Comparison of ENCODE assay signal across 19 cellular contexts in the genomic region with DNA sequence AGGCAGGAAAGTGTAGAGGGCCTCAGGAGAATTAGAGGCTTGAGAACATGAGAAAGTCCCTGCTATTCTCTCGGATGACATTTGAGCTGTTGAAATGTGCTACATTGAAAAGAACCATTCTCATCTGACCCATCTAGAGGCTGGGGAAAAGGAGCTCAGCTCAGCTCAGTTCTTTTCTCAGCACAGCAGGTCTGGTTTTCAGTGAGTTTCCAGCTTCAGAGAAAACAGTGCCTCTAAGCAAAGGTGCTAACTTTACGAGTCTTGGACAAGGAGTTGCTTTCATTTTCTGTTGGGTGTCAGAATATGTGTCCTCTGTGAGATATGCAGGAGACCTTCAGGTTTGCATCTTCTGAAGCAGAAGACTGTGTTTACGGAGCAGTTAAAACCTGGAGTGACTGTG.
DNase-seq lines count a peak whose midpoint lies in the region; ATAC-seq and TF ChIP-seq lines count a peak whose summit lies in the region.
"Had no signal": no experiment of that assay in that cellular context is flagged by ENCODE, and none has a peak within 500 bp of the region (broad histone marks: within the 10 kb centered on the region; RNA-seq: fewer than 3 reads in every experiment).

No MANE protein-coding gene starts in this region.

- no peaks in the 10 kb centered on the region for H3K36me3 ChIP-seq in mammary epithelial cell (ENCODE audit: insufficient read depth, low read length)
- no peaks in the 10 kb centered on the region for H3K36me3 ChIP-seq in breast epithelium
- H3K36me3 ChIP-seq in OCI-LY3 (replicated peaks; ENCODE audit: low read depth, low read length): no peaks in the 10 kb centered on the region
- no peaks in the 10 kb centered on the region for H3K36me3 ChIP-seq in mesenchymal stem cell (ENCODE audit: control insufficient read depth in 1 of 2, insufficient read depth in 2 of 2, low read depth in 1 of 2, low read length in 2 of 2)
- H3K36me3 ChIP-seq in transverse colon: no peaks in the 10 kb centered on the region
- H3K36me3 ChIP-seq: pancreas, upper lobe of left lung had no signal

- TF ChIP-seq POLR2A in breast epithelium (IDR thresholded peaks at IDR 0.05): no peak
- TF ChIP-seq POLR2A in transverse colon (IDR thresholded peaks at IDR 0.05): no peak

- no peak overlapping the region for H3K4me3 ChIP-seq in mammary epithelial cell (replicated peaks in 1 of 3; ENCODE audit: insufficient read depth in 1 of 3, low read depth in 2 of 3, low read length in 3 of 3)
- H3K4me3 ChIP-seq in breast epithelium: no peak overlapping the region
- peak overlapping the region; percentile 20; the same call in 1 of the 2 replicates for H3K4me3 ChIP-seq in OCI-LY3 (ENCODE audit: low read length)
- H3K4me3 ChIP-seq in mesenchymal stem cell (ENCODE audit: insufficient read depth in 1 of 2, low read depth in 1 of 2, low read length in 2 of 2): no peak overlapping the region
- H3K4me3 ChIP-seq in transverse colon: no peak overlapping the region
- H3K4me3 ChIP-seq: dorsolateral prefrontal cortex, pancreas, upper lobe of left lung had no signal

- H3K9ac ChIP-seq in mammary epithelial cell (ENCODE audit: insufficient read depth, low read length) (no peak overlapping the region), OCI-LY3 (ENCODE audit: low read length) (no peak overlapping the region), mesenchymal stem cell (ENCODE audit: low read length) (peak overlapping the region; percentile 33)

- dilution Hi-C loops in mammary epithelial cell (cut with HindIII; ENCODE audit: low sequenced_read_pairs): no loop called here

- no peaks in the 10 kb centered on the region for H3K79me1 ChIP-seq in mesenchymal stem cell (replicated peaks; ENCODE audit: low read length, poor library complexity, severe bottlenecking)

- H4K91ac ChIP-seq in mesenchymal stem cell (ENCODE audit: low read length): no peak overlapping the region

- H3K18ac ChIP-seq in mesenchymal stem cell (ENCODE audit: low read depth in 1 of 2, low read length in 2 of 2): no peak overlapping the region

- TF ChIP-seq EP300 in transverse colon (IDR thresholded peaks at IDR 0.05; ENCODE audit: low read depth): no peak

- no peak overlapping the region for H3K4ac ChIP-seq in mesenchymal stem cell (ENCODE audit: low read depth in 1 of 2, low read length in 2 of 2)

- DNase-seq in mammary epithelial cell (no peak), breast epithelium (ENCODE audit: low spot score in 2 of 2) (no peak), mesenchymal stem cell (peak; percentile 4), transverse colon (no peak)
- DNase-seq: activated CD8-positive, alpha-beta T cell treated with anti-CD3 and anti-CD28 coated beads, Interleukin-2, amount 10 ng/mL, durations not matched to agents 7 days and 5 days; activated naive CD8-positive, alpha-beta T cell treated with anti-CD3 and anti-CD28 coated beads, Interleukin-2, amount 10 ng/mL, durations not matched to agents 7 days and 5 days; CD4-positive, CD25-positive, alpha-beta regulatory T cell; DMS53; dorsolateral prefrontal cortex; NCI-H2081; pancreas; Right ventricle myocardium superior; upper lobe of left lung had no signal

- H3K27ac ChIP-seq in mammary epithelial cell (ENCODE audit: insufficient read depth, low read depth, low read length) (no peak overlapping the region), breast epithelium (no peak overlapping the region), OCI-LY3 (ENCODE audit: low read length) (no peak overlapping the region), mesenchymal stem cell (ENCODE audit: low read length, poor library complexity, severe bottlenecking) (no peak overlapping the region), transverse colon (peak overlapping the region; percentile 19 to 61 (median 35))
- H3K27ac ChIP-seq: pancreas, upper lobe of left lung had no signal

- H3K4me1 ChIP-seq in mammary epithelial cell (ENCODE audit: insufficient read depth, low read length) (peaks cover 4% of the 10 kb centered on the region), breast epithelium (no peaks in the 10 kb centered on the region), OCI-LY3 (ENCODE audit: low read length) (no peaks in the 10 kb centered on the region), mesenchymal stem cell (ENCODE audit: control insufficient read depth, insufficient read depth, low read depth, low read length) (no peaks in the 10 kb centered on the region), transverse colon (peaks cover 0 to 11% (median 3%) of the 10 kb centered on the region in 4 donors)
- H3K4me1 ChIP-seq: pancreas, upper lobe of left lung had no signal

- no peak overlapping the region for H3K23ac ChIP-seq in mesenchymal stem cell (ENCODE audit: low read length in 2 of 2)

- H2AFZ ChIP-seq in mammary epithelial cell (ENCODE audit: low read depth, low read length): peak overlapping the region; percentile 37
- H2AFZ ChIP-seq in OCI-LY3 (ENCODE audit: low read depth, low read length): no peak overlapping the region
- H2AFZ ChIP-seq in mesenchymal stem cell (ENCODE audit: low read depth, low read length): no peak overlapping the region

- H4K20me1 ChIP-seq in mammary epithelial cell (ENCODE audit: insufficient read depth, low read length): no peaks in the 10 kb centered on the region
- no peaks in the 10 kb centered on the region for H4K20me1 ChIP-seq in OCI-LY3 (ENCODE audit: insufficient read depth, low read length)

- H2BK120ac ChIP-seq in mesenchymal stem cell (ENCODE audit: low read depth, low read length): no peak overlapping the region

- TF ChIP-seq CTCF in mammary epithelial cell (conservative IDR thresholded peaks at IDR 0.05 in 1 of 2, IDR thresholded peaks at IDR 0.05 in 1 of 2; ENCODE audit: extremely low read depth in 1 of 2, insufficient read depth in 1 of 2, low read depth in 1 of 2, low read length in 2 of 2) (no peak), breast epithelium (IDR thresholded peaks at IDR 0.05) (no peak), OCI-LY3 (IDR thresholded peaks at IDR 0.05; ENCODE audit: low read depth, low read length) (no peak), transverse colon (IDR thresholded peaks at IDR 0.05) (no peak)

- H2BK12ac ChIP-seq in mesenchymal stem cell (ENCODE audit: low read length in 2 of 2): no peak overlapping the region

- H3K4me2 ChIP-seq in mammary epithelial cell (ENCODE audit: insufficient read depth, low read depth, low read length): no peak overlapping the region
- H3K4me2 ChIP-seq in OCI-LY3 (ENCODE audit: low read length): peak overlapping the region; percentile 40
- no peak overlapping the region for H3K4me2 ChIP-seq in mesenchymal stem cell (ENCODE audit: low read length, poor library complexity, severe bottlenecking)

- no peak overlapping the region for H2AK5ac ChIP-seq in mesenchymal stem cell (ENCODE audit: low read length, severe bottlenecking)

- no peak for ATAC-seq in HG03025 (IDR thresholded peaks at IDR 0.05; ENCODE audit: low FRiP score, unreplicated experiment)
- no peak for ATAC-seq in HG03159 (IDR thresholded peaks at IDR 0.05; ENCODE audit: unreplicated experiment)
- ATAC-seq in HG03460 (IDR thresholded peaks at IDR 0.05; ENCODE audit: unreplicated experiment): no peak
- ATAC-seq: activated CD8-positive, alpha-beta T cell treated with anti-CD3 and anti-CD28 coated beads, Interleukin-2, amount 10 ng/mL, durations not matched to agents 7 days and 5 days; esophagus mucosa; pancreas; WTC11 had no signal

- BruUV-seq in mammary epithelial cell (replicated peaks; lab: Mats Ljungman, UMichigan): no TSS peak

- H2BK15ac ChIP-seq in mesenchymal stem cell (ENCODE audit: low read depth, poor library complexity, severe bottlenecking): no peak overlapping the region

- H3K9me3 ChIP-seq in mammary epithelial cell (replicated peaks; ENCODE audit: insufficient read depth, low read length): no peaks in the 10 kb centered on the region
- no peaks in the 10 kb centered on the region for H3K9me3 ChIP-seq in breast epithelium
- no peaks in the 10 kb centered on the region for H3K9me3 ChIP-seq in OCI-LY3 (ENCODE audit: insufficient read depth, low read length)
- no peaks in the 10 kb centered on the region for H3K9me3 ChIP-seq in mesenchymal stem cell (ENCODE audit: control insufficient read depth, low read length)
- H3K9me3 ChIP-seq in transverse colon: no peaks in the 10 kb centered on the region
- H3K9me3 ChIP-seq: pancreas, upper lobe of left lung had no signal

- H4K8ac ChIP-seq in mesenchymal stem cell (ENCODE audit: low read length): no peak overlapping the region

- no peak overlapping the region for H3K14ac ChIP-seq in mesenchymal stem cell (ENCODE audit: low read length in 2 of 2)

- CTCF ChIA-PET in mammary epithelial cell (lab: Charles Lee; ENCODE audit: low non-redundant PET): no interaction called here

- in situ Hi-C loops in mammary epithelial cell (cut with MboI; ENCODE audit: low sequenced_read_pairs in 2 of 2): no loop called here
- in situ Hi-C loops in transverse colon (cut with MboI; ENCODE audit: low pct_ligation_motif_present in 1 of 4, low pct_unique_long_range_greater_than_20kb in 1 of 4, low sequenced_read_pairs in 3 of 4): no loop called here

- intact Hi-C loops in mammary epithelial cell (cut with micrococcal nuclease) (no loop called here), breast epithelium (cut with DNase I; ENCODE audit: low total_unique reads) (no loop called here), transverse colon (cut with DNase I; ENCODE audit: low total_unique reads) (no loop called here)

- no peak overlapping the region for H2BK5ac ChIP-seq in mesenchymal stem cell (ENCODE audit: low read depth, low read length, poor library complexity, severe bottlenecking)

- H3K27me3 ChIP-seq in mammary epithelial cell (ENCODE audit: insufficient read depth, low read length): no peaks in the 10 kb centered on the region
- H3K27me3 ChIP-seq in breast epithelium: no peaks in the 10 kb centered on the region
- H3K27me3 ChIP-seq in OCI-LY3 (ENCODE audit: low read depth, low read length): no peaks in the 10 kb centered on the region
- no peaks in the 10 kb centered on the region for H3K27me3 ChIP-seq in mesenchymal stem cell (ENCODE audit: control insufficient read depth in 1 of 2, insufficient read depth in 1 of 2, low read length in 2 of 2)
- H3K27me3 ChIP-seq in transverse colon: no peaks in the 10 kb centered on the region
- H3K27me3 ChIP-seq: dorsolateral prefrontal cortex, pancreas, upper lobe of left lung had no signal

- H3K79me2 ChIP-seq in mammary epithelial cell (ENCODE audit: insufficient read depth, low read length) (no peaks in the 10 kb centered on the region), OCI-LY3 (ENCODE audit: low read length) (no peaks in the 10 kb centered on the region)

- WGBS in mammary epithelial cell (ENCODE audit: low coverage, missing lambda C conversion rate): 58% methylated on average over 3 of the region's 3 CpGs
- WGBS in mesenchymal stem cell: 88% methylated on average over 3 of the region's 3 CpGs
- WGBS in transverse colon (ENCODE audit: low coverage in 1 of 2), 2 donors: 54 to 60% methylated on average over 2 to 3 of the region's 3 CpGs

Comparison
In these comparisons a context has a peak if more than half of its experiments do, and no peak if none do; other contexts are left out.
1. H3K27ac ChIP-seq: peak in transverse colon (4 of 4); none in mammary epithelial cell (single experiment), breast epithelium (0 of 2), OCI-LY3 (single experiment) and mesenchymal stem cell (single experiment).